Comparison of ENCODE assay signal across 31 cellular contexts in genomic region chr5:54733101-54733500, GRCh38.
"Had no signal": no experiment of that assay in that cellular context is flagged by ENCODE, and none has a peak within 500 bp of the region (broad histone marks: within the 10 kb centered on the region; RNA-seq: fewer than 3 reads in every experiment).

No MANE protein-coding gene starts in this region.

- DNase-seq: activated B cell treated with CpG ODN at 0.5 μM for 24 hours; activated CD4-positive, alpha-beta T cell treated with anti-CD3 and anti-CD28 coated beads for 48 hours; activated CD4-positive, alpha-beta T cell treated with anti-CD3 and anti-CD28 coated beads, Interleukin-2, amount 50 U/mL, for 1 hour; activated CD4-positive, alpha-beta T cell treated with anti-CD3 and anti-CD28 coated beads, Interleukin-2, amount 50 U/mL, for 48 hours; activated CD8-positive, alpha-beta memory T cell treated with anti-CD3 and anti-CD28 coated beads for 24 hours; activated CD8-positive, alpha-beta T cell treated with anti-CD3 and anti-CD28 coated beads for 36 hours; activated effector memory CD4-positive, alpha-beta T cell treated with Interleukin-2 at 50 U/mL for 16 hours; activated gamma-delta T cell treated with Interleukin-2 at 50 U/mL for 16 hours; activated naive CD4-positive, alpha-beta T cell treated with anti-CD3 and anti-CD28 coated beads, Interleukin-2, amount 50 U/mL, for 16 hours; activated naive CD4-positive, alpha-beta T cell treated with Interleukin-2 at 50 U/mL for 16 hours; activated T-cell treated with anti-CD3 and anti-CD28 coated beads, Interleukin-2, amount 50 U/mL, for 4 hours; amniotic stem cell; anterior cingulate cortex; body of pancreas; caudate nucleus; cortex of kidney; dermis blood vessel endothelial cell; effector CD4-positive, alpha-beta T cell; effector memory CD8-positive, alpha-beta T cell; erythroblast; esophagus squamous epithelium; foreskin melanocyte; T-helper 1 cell; T-helper 17 cell; T1000; WERI-Rb-1 had no signal

- H3K27ac ChIP-seq: body of pancreas, esophagus squamous epithelium, gastroesophageal sphincter, WERI-Rb-1 had no signal

- H3K4me3 ChIP-seq: body of pancreas, esophagus squamous epithelium, gastroesophageal sphincter had no signal

- H3K36me3 Mint-ChIP-seq: activated naive CD8-positive, alpha-beta T cell had no signal

- H3K27me3 ChIP-seq: body of pancreas, esophagus squamous epithelium, gastroesophageal sphincter had no signal

- H3K4me3 Mint-ChIP-seq: activated B cell treated with CpG ODN at 0.5 μM for 24 hours; activated CD8-positive, alpha-beta T cell treated with anti-CD3 and anti-CD28 coated beads for 36 hours; activated naive CD8-positive, alpha-beta T cell; activated T-cell treated with anti-CD3 and anti-CD28 coated beads, Interleukin-2, amount 50 U/mL, for 4 hours; activated T-helper 17 cell treated with anti-CD3 and anti-CD28 coated beads, Interleukin-2, amount 50 U/mL, for 72 hours; effector memory CD8-positive, alpha-beta T cell; T-helper 17 cell; T-helper 2 cell treated with Interferon-gamma antibody and Interleukin-4, amounts not matched to agents 5 μg/mL and 100 μg/mL, for 36 hours had no signal

- H3K36me3 ChIP-seq: esophagus squamous epithelium, gastroesophageal sphincter, WERI-Rb-1 had no signal

- H3K27ac Mint-ChIP-seq: activated B cell treated with CpG ODN at 0.5 μM for 24 hours; activated CD8-positive, alpha-beta T cell treated with anti-CD3 and anti-CD28 coated beads for 36 hours; activated naive CD8-positive, alpha-beta T cell; activated T-helper 17 cell treated with anti-CD3 and anti-CD28 coated beads, Interleukin-2, amount 50 U/mL, for 72 hours; effector memory CD8-positive, alpha-beta T cell; T-helper 17 cell; T-helper 2 cell treated with Interferon-gamma antibody and Interleukin-4, amounts not matched to agents 5 μg/mL and 100 μg/mL, for 36 hours had no signal

- ATAC-seq: activated CD4-positive, CD25-positive, alpha-beta regulatory T cell treated with anti-CD3 and anti-CD28 coated beads, Interleukin-2, amount 50 U/mL, for 24 hours; activated CD8-positive, alpha-beta T cell treated with anti-CD3 and anti-CD28 coated beads for 36 hours; activated T-cell treated with anti-CD3 and anti-CD28 coated beads, Interleukin-2, amount 50 U/mL, for 4 hours; activated T-helper 17 cell treated with anti-CD3 and anti-CD28 coated beads, Interleukin-2, amount 50 U/mL, for 72 hours; body of pancreas; effector memory CD8-positive, alpha-beta T cell; gastroesophageal sphincter; T-helper 17 cell had no signal

- H3K4me1 ChIP-seq: body of pancreas, gastroesophageal sphincter had no signal

- H3K9me3 Mint-ChIP-seq: activated B cell treated with CpG ODN at 0.5 μM for 24 hours; activated CD8-positive, alpha-beta T cell treated with anti-CD3 and anti-CD28 coated beads for 36 hours; activated T-cell treated with anti-CD3 and anti-CD28 coated beads, Interleukin-2, amount 50 U/mL, for 4 hours; activated T-helper 17 cell treated with anti-CD3 and anti-CD28 coated beads, Interleukin-2, amount 50 U/mL, for 72 hours; effector memory CD8-positive, alpha-beta T cell; T-helper 2 cell treated with Interferon-gamma antibody and Interleukin-4, amounts not matched to agents 5 μg/mL and 100 μg/mL, for 36 hours had no signal

- H3K4me1 Mint-ChIP-seq: activated T-helper 17 cell treated with anti-CD3 and anti-CD28 coated beads, Interleukin-2, amount 50 U/mL, for 72 hours; T-helper 17 cell had no signal

- H3K9me3 ChIP-seq: body of pancreas, esophagus squamous epithelium, gastroesophageal sphincter had no signal

- H3K27me3 Mint-ChIP-seq: activated B cell treated with CpG ODN at 0.5 μM for 24 hours; activated CD8-positive, alpha-beta T cell treated with anti-CD3 and anti-CD28 coated beads for 36 hours had no signal
